ENCODE assay signal across 1 cellular context in the genomic region with DNA sequence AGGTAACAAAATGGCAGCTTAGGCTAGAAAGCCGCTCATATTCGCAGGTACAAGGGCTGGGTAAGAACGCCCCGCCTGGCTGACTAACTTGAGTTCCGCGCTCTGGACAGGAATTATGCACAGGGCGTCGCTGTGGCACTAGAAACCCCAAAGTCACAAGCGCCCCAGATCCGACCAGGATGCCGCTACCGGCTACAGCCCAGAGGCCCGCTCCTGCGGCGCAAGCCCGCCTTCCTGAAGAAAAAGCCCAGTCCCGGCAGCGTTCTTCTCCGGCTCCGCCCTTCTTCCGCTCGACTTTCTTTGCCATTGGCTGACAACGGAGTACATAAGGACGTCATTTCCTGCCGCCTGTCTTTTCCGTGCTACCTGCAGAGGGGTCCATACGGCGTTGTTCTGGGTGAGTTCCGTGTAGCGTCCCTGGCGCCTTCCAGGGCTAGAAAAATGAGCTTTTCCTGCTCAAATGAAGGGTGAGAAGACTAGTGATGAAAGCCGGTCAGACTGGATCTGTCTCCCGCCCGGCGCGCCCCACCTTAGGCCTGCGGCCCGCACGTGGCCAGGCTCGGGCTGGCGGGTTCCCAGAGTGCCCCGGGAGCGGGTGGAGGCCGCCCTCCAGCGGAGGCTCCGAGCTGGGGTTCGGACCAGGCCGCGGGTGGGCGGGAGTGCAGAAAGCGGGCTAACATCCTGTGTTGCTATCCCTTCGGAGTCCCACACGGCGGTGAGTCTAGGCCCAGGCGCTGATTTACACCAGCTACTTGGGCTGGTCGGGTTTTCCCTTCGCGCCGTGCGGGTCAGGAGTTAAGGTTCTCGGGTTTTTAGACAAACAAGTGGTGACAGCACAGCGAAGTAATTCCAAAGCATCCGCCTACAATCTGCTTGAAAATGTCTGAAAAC.
TF ChIP-seq lines count a peak whose summit lies in the region.

Gene RPSA, plus strand, starts transcription at position 353 of the 891 bp plus-strand sequence. CDS start 934 bp downstream, outside the sequence.

TF ChIP-seq in HepG2, 621 proteins besides CTCF, POLR2A, EP300 and RAD21 (continued from another document and continues in another):
- TF ChIP-seq JDP2 (CRISPR knock-in tag; IDR thresholded peaks at IDR 0.05; ENCODE audit: borderline replicate concordance) (no peak), PHF5A (CRISPR knock-in tag; IDR thresholded peaks at IDR 0.05; ENCODE audit: low read depth, unreplicated experiment) (no peak), MTF1 (CRISPR knock-in tag; IDR thresholded peaks at IDR 0.05) (peak; percentile 66; the same call in 1 of the 2 replicates), TEF (CRISPR knock-in tag; IDR thresholded peaks at IDR 0.05) (no peak), ZSCAN21 (CRISPR knock-in tag; IDR thresholded peaks at IDR 0.05; ENCODE audit: borderline replicate concordance) (no peak), ZNF350 (CRISPR knock-in tag; IDR thresholded peaks at IDR 0.05; ENCODE audit: borderline replicate concordance, low read depth) (peak; percentile 87; the same call in 1 of the 2 replicates), HNRNPLL (IDR thresholded peaks at IDR 0.05; ENCODE audit: low read depth, low read length, poor library complexity, severe bottlenecking) (peak; percentile 88), HOXA3 (CRISPR knock-in tag; IDR thresholded peaks at IDR 0.05) (peak; percentile 54; the same call in 1 of the 2 replicates), PLRG1 (conservative IDR thresholded peaks at IDR 0.05) (no peak), ZNF430 (CRISPR knock-in tag; IDR thresholded peaks at IDR 0.05) (peak; percentile 68; the same call in 1 of the 2 replicates), BCL6 (CRISPR knock-in tag; IDR thresholded peaks at IDR 0.05) (peak; percentile 26; the same call in 1 of the 2 replicates), NBN (conservative IDR thresholded peaks at IDR 0.05) (no peak), RERE (CRISPR knock-in tag; IDR thresholded peaks at IDR 0.05; ENCODE audit: low read depth) (no peak), ZBTB34 (CRISPR knock-in tag; IDR thresholded peaks at IDR 0.05) (no peak), RFX1 (IDR thresholded peaks at IDR 0.05) (no peak), ATRX (CRISPR knock-in tag; IDR thresholded peaks at IDR 0.05; ENCODE audit: borderline replicate concordance) (no peak), ZNF709 (CRISPR knock-in tag; IDR thresholded peaks at IDR 0.05) (peak; percentile 86; the same call in 1 of the 2 replicates), ZNF3 (CRISPR knock-in tag; IDR thresholded peaks at IDR 0.05) (peak; percentile 51; the same call in 1 of the 2 replicates), ZSCAN9 (CRISPR knock-in tag; IDR thresholded peaks at IDR 0.05; ENCODE audit: borderline replicate concordance) (peak; percentile 72; the same call in 1 of the 2 replicates), PAX8 (CRISPR knock-in tag; IDR thresholded peaks at IDR 0.05; ENCODE audit: borderline replicate concordance) (peak; percentile 67; the same call in 1 of the 2 replicates), ZNF768 (CRISPR knock-in tag; IDR thresholded peaks at IDR 0.05) (peak; percentile 66), MLLT10 (CRISPR knock-in tag; IDR thresholded peaks at IDR 0.05) (peak; percentile 51; the same call in 1 of the 2 replicates), ZZZ3 (CRISPR knock-in tag; IDR thresholded peaks at IDR 0.05; ENCODE audit: borderline replicate concordance) (peak; percentile 97), TIGD3 (CRISPR knock-in tag; IDR thresholded peaks at IDR 0.05; ENCODE audit: borderline replicate concordance) (peak; percentile 75; the same call in 1 of the 2 replicates), SP4 (CRISPR knock-in tag; IDR thresholded peaks at IDR 0.05) (peak; percentile 58; the same call in 1 of the 2 replicates), E2F5 (CRISPR knock-in tag; conservative IDR thresholded peaks at IDR 0.05) (no peak; the same call in 1 of the 2 replicates), KLF16 (CRISPR knock-in tag; IDR thresholded peaks at IDR 0.05) (peak in 1 of 2 experiments; percentile 82; a peak in 2 of 4 replicates), ZEB1 (IDR thresholded peaks at IDR 0.05; ENCODE audit: insufficient replicate concordance, low read depth) (peak; percentile 38)
- TF ChIP-seq, protein P1, sequence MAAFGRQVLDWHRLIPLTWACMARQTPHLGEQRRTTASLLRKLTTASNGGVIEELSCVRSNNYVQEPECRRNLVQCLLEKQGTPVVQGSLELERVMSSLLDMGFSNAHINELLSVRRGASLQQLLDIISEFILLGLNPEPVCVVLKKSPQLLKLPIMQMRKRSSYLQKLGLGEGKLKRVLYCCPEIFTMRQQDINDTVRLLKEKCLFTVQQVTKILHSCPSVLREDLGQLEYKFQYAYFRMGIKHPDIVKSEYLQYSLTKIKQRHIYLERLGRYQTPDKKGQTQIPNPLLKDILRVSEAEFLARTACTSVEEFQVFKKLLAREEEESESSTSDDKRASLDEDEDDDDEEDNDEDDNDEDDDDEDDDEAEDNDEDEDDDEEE (CRISPR knock-in tag; IDR thresholded peaks at IDR 0.05), result peak; percentile 86; the same call in 1 of the 2 replicates
- TF ChIP-seq, protein P2, sequence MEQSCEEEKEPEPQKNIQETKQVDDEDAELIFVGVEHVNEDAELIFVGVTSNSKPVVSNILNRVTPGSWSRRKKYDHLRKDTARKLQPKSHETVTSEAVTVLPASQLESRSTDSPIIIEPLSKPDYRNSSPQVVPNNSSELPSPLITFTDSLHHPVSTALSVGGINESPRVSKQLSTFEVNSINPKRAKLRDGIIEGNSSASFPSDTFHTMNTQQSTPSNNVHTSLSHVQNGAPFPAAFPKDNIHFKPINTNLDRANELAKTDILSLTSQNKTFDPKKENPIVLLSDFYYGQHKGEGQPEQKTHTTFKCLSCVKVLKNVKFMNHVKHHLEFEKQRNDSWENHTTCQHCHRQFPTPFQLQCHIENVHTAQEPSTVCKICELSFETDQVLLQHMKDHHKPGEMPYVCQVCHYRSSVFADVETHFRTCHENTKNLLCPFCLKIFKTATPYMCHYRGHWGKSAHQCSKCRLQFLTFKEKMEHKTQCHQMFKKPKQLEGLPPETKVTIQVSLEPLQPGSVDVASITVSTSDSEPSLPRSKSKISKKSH (CRISPR knock-in tag; IDR thresholded peaks at IDR 0.05; ENCODE audit: borderline replicate concordance), result peak; percentile 72; the same call in 1 of the 2 replicates
- TF ChIP-seq, protein P3, sequence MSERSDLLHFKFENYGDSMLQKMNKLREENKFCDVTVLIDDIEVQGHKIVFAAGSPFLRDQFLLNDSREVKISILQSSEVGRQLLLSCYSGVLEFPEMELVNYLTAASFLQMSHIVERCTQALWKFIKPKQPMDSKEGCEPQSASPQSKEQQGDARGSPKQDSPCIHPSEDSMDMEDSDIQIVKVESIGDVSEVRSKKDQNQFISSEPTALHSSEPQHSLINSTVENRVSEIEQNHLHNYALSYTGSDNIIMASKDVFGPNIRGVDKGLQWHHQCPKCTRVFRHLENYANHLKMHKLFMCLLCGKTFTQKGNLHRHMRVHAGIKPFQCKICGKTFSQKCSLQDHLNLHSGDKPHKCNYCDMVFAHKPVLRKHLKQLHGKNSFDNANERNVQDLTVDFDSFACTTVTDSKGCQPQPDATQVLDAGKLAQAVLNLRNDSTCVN (CRISPR knock-in tag; IDR thresholded peaks at IDR 0.05; ENCODE audit: borderline replicate concordance), result no peak; the same call in 1 of the 2 replicates
- TF ChIP-seq, protein P4, sequence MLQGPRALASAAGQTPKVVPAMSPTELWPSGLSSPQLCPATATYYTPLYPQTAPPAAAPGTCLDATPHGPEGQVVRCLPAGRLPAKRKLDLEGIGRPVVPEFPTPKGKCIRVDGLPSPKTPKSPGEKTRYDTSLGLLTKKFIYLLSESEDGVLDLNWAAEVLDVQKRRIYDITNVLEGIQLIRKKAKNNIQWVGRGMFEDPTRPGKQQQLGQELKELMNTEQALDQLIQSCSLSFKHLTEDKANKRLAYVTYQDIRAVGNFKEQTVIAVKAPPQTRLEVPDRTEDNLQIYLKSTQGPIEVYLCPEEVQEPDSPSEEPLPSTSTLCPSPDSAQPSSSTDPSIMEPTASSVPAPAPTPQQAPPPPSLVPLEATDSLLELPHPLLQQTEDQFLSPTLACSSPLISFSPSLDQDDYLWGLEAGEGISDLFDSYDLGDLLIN (CRISPR knock-in tag; IDR thresholded peaks at IDR 0.05; ENCODE audit: borderline replicate concordance), result peak; percentile 55; the same call in 1 of the 2 replicates
- TF ChIP-seq, protein P5, sequence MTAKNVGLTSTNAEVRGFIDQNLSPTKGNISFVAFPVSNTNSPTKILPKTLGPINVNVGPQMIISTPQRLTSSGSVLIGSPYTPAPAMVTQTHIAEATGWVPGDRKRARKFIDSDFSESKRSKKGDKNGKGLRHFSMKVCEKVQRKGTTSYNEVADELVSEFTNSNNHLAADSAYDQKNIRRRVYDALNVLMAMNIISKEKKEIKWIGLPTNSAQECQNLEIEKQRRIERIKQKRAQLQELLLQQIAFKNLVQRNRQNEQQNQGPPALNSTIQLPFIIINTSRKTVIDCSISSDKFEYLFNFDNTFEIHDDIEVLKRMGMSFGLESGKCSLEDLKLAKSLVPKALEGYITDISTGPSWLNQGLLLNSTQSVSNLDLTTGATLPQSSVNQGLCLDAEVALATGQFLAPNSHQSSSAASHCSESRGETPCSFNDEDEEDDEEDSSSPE (CRISPR knock-in tag; IDR thresholded peaks at IDR 0.05), result peak; percentile 91
- TF ChIP-seq, protein P6, sequence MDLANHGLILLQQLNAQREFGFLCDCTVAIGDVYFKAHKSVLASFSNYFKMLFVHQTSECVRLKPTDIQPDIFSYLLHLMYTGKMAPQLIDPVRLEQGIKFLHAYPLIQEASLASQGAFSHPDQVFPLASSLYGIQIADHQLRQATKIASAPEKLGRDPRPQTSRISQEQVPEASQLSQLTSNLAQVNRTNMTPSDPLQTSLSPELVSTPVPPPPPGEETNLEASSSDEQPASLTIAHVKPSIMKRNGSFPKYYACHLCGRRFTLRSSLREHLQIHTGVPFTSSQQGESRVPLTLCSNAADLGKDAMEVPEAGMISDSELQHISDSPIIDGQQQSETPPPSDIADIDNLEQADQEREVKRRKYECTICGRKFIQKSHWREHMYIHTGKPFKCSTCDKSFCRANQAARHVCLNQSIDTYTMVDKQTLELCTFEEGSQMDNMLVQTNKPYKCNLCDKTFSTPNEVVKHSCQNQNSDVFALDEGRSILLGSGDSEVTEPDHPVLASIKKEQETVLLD (CRISPR knock-in tag; IDR thresholded peaks at IDR 0.05; ENCODE audit: low read depth), result peak; percentile 63; the same call in 1 of the 2 replicates
